Comparison of ENCODE assay signal across 10 cellular contexts in genomic region chr3:76585794-76586392, GRCh38.
DNase-seq lines count a peak whose midpoint lies in the region; ATAC-seq and TF ChIP-seq lines count a peak whose summit lies in the region.
"Had no signal": no experiment of that assay in that cellular context is flagged by ENCODE, and none has a peak within 500 bp of the region (broad histone marks: within the 10 kb centered on the region; RNA-seq: fewer than 3 reads in every experiment).

No MANE protein-coding gene starts in this region.

- H3K4me1 ChIP-seq in Loucy (ENCODE audit: insufficient read depth, low read length, poor library complexity, severe bottlenecking) = no peaks in the 10 kb centered on the region
- H3K4me1 ChIP-seq in psoas muscle = no peaks in the 10 kb centered on the region

- no peaks in the 10 kb centered on the region for H3K79me2 ChIP-seq in Loucy (ENCODE audit: insufficient read depth, low read length)

- intact Hi-C loops in psoas muscle (cut with DNase I) = no loop called here

- no peaks in the 10 kb centered on the region for H3K9me2 ChIP-seq in Loucy (replicated peaks; ENCODE audit: low read depth, low read length)

- DNase-seq in NCI-H1417 (lab: John Stamatoyannopoulos, UW) = peak in 2 of 3 experiments; percentile 10 to 19
- no peak for DNase-seq in NCI-H1417 treated with DMSO at 0.1 percent for 48 hours (lab: John Stamatoyannopoulos, UW)
- peak; percentile 69 for DNase-seq in dedifferentiated amniotic fluid mesenchymal stem cell (ENCODE audit: extremely low spot score)
- DNase-seq in psoas muscle = no peak
- no peak for DNase-seq in EL
- no peak for DNase-seq in OCI-M2 (lab: John Stamatoyannopoulos, UW; ENCODE audit: unreplicated experiment)
- DNase-seq in SHP77 treated with DMSO at 0.1 percent for 48 hours (lab: John Stamatoyannopoulos, UW) = no peak
- DNase-seq: left cardiac atrium had no signal

- H3K36me3 ChIP-seq in Loucy (ENCODE audit: insufficient read depth, low read length) (no peaks in the 10 kb centered on the region), psoas muscle (ENCODE audit: insufficient read depth in 1 of 2, low read depth in 1 of 2) (no peaks in the 10 kb centered on the region)

- H3K27me3 ChIP-seq in Loucy (ENCODE audit: insufficient read depth, low read length, poor library complexity, severe bottlenecking) (no peaks in the 10 kb centered on the region), psoas muscle (ENCODE audit: insufficient read depth in 3 of 3, low read length in 2 of 3) (no peaks in the 10 kb centered on the region)

- H4K20me1 ChIP-seq in Loucy (ENCODE audit: insufficient read depth, low read length, poor library complexity, severe bottlenecking) = no peaks in the 10 kb centered on the region

- H3K9ac ChIP-seq in Loucy (ENCODE audit: low read depth, low read length, poor library complexity, severe bottlenecking) = no peak overlapping the region

- H3K27ac ChIP-seq in psoas muscle = no peak overlapping the region

- H3K9me3 ChIP-seq in Loucy (ENCODE audit: insufficient read depth, low read depth, low read length) = no peaks in the 10 kb centered on the region
- H3K9me3 ChIP-seq in psoas muscle = no peaks in the 10 kb centered on the region

- H3K4me2 ChIP-seq in Loucy (ENCODE audit: low read depth, low read length, poor library complexity, severe bottlenecking) = no peak overlapping the region

- H3K4me3 ChIP-seq in Loucy (ENCODE audit: low read length, poor library complexity, severe bottlenecking) (no peak overlapping the region), psoas muscle (no peak overlapping the region)

- ATAC-seq in psoas muscle = no peak
- ATAC-seq: left cardiac atrium; stimulated activated memory B cell treated with anti-CD40 and anti-IgM and Interleukin-4, amounts not matched to agents 10 μg/mL and 1 μg/mL and 100 μg/mL, for 72 hours had no signal

- peak; percentile 76 for TF ChIP-seq CTCF in Loucy (conservative IDR thresholded peaks at IDR 0.05; ENCODE audit: low read length)
- peak; percentile 10 for TF ChIP-seq CTCF in psoas muscle (IDR thresholded peaks at IDR 0.05)

- H2AFZ ChIP-seq in Loucy (ENCODE audit: low read length) = no peak overlapping the region

- WGBS in psoas muscle, 3 donors = 67 to 81% (median 72%) methylated on average over 2 of the region's 2 CpGs

- no peaks in the 10 kb centered on the region for H3F3A ChIP-seq in Loucy (ENCODE audit: low read depth)

Comparison
In these comparisons a context has a peak if more than half of its experiments do, and no peak if none do; other contexts are left out.
1. DNase-seq: peak in NCI-H1417 (2 of 3) and dedifferentiated amniotic fluid mesenchymal stem cell (single experiment); none in NCI-H1417 treated with DMSO at 0.1 percent for 48 hours (single experiment), psoas muscle (0 of 2), EL (single experiment), OCI-M2 (single experiment) and SHP77 treated with DMSO at 0.1 percent for 48 hours (single experiment).